Comparison of ENCODE assay signal across 8 cellular contexts in the genomic region with DNA sequence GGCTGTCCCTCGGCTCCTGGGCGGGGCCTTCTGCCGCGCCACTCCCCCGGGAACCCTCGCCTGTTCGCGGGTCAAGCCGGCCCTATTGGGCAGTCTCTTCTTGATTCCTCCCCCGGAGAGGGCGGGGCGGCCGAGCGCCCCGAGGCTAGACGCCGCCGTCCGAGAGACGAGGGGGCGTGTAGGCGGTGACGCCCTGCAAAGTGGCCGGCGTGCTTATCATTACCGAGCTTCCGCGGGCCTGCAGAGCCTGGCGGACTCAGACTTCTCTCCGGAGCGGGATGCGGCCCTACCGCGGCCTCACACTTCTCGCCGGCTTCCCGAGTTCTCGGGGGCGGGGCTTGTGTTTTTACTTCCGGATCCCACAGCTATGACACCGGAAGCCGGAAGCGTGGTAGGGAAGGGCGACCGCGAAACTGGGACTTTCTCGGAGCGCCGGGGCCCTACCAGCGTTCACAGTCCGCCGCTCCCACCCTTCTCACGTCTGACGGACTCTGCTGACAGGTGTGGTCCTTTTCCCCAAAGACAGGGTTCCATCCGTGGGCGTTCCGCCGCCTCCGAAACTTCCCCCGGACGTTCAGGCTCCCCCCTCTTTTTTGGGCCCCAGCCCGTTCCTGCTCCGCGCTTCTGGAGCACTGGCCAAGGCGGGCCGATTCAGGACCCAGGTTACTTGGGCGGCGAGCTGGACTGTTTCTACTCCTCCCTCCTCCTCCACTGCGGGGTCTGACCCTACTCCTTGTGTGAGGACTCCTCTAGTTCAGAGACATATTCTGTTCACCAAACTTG. TPM values are rescaled to one million over a fixed set of nuclear protein-coding genes. Genes with fewer than 3 reads are reported as not detected.
A peak's percentile ranks its signal among the peaks of the same experiment; 100 is the strongest.
DNase-seq lines count a peak whose midpoint lies in the region; ATAC-seq, FAIRE-seq and TF ChIP-seq lines count a peak whose summit lies in the region.

IKBKG (plus strand) TSS at position 376 of the 783 bp plus-strand sequence. CDS start 4,383 bp downstream, outside the sequence.

- H3K9me3 ChIP-seq in left ventricle myocardium inferior (replicated peaks) (no peaks in the 10 kb centered on the region), psoas muscle (no peaks in the 10 kb centered on the region)

- peak; percentile 65 for FAIRE-seq in urothelium cell line (lab: Jason Lieb, UNC)

- H3K9me3 Mint-ChIP-seq in T-helper 1 cell treated with Interleukin-12 subunit alpha and Interleukin-12 subunit beta and Interleukin-4 antibody, amounts not matched to agents 30 μg/mL and 1 μg/mL, for 36 hours = no peaks in the 10 kb centered on the region

- peaks cover 35% of the 10 kb centered on the region for H3K4me1 Mint-ChIP-seq in T-helper 1 cell treated with Interleukin-12 subunit alpha and Interleukin-12 subunit beta and Interleukin-4 antibody, amounts not matched to agents 30 μg/mL and 1 μg/mL, for 36 hours (ENCODE audit: low read depth)

- H3K27me3 ChIP-seq in left ventricle myocardium inferior (ENCODE audit: low read depth) (no peaks in the 10 kb centered on the region), psoas muscle (ENCODE audit: insufficient read depth in 3 of 3, low read length in 2 of 3) (no peaks in the 10 kb centered on the region)

- H3K4me1 ChIP-seq in left ventricle myocardium inferior (peaks cover 30% of the 10 kb centered on the region), psoas muscle (peaks cover 10% of the 10 kb centered on the region)

- peaks cover 17% of the 10 kb centered on the region for H3K36me3 Mint-ChIP-seq in T-helper 1 cell treated with Interleukin-12 subunit alpha and Interleukin-12 subunit beta and Interleukin-4 antibody, amounts not matched to agents 30 μg/mL and 1 μg/mL, for 36 hours (ENCODE audit: low read depth)

- TF ChIP-seq CTCF in left ventricle myocardium inferior (IDR thresholded peaks at IDR 0.05; ENCODE audit: borderline replicate concordance) (no peak), psoas muscle (IDR thresholded peaks at IDR 0.05) (no peak)

- intact Hi-C loops in left ventricle myocardium inferior (cut with micrococcal nuclease) (no loop called here), psoas muscle (cut with DNase I) (no loop called here)

- DNase-seq in NCI-H1694 (lab: John Stamatoyannopoulos, UW) (peak; percentile 74), amniotic stem cell (lab: John Stamatoyannopoulos, UW) (peak; percentile 89), left ventricle myocardium inferior (peak; percentile 88), psoas muscle (peak; percentile 89 to 95), urothelium cell line (ENCODE audit: low spot score) (peak; percentile 93)

- H3K36me3 ChIP-seq in left ventricle myocardium inferior = no peaks in the 10 kb centered on the region
- H3K36me3 ChIP-seq in psoas muscle (ENCODE audit: insufficient read depth in 1 of 2, low read depth in 1 of 2) = peaks cover 0 to 9% of the 10 kb centered on the region in 2 donors

- H3K27ac Mint-ChIP-seq in T-helper 1 cell treated with Interleukin-12 subunit alpha and Interleukin-12 subunit beta and Interleukin-4 antibody, amounts not matched to agents 30 μg/mL and 1 μg/mL, for 36 hours = peak within 1 kb of the TSS; percentile 94

- WGBS in psoas muscle, 3 donors = 0 to 32% (median 0%) methylated on average over 16 to 69 of the region's 69 CpGs

- peak within 1 kb of the TSS; percentile 94 for H3K4me3 Mint-ChIP-seq in T-helper 1 cell treated with Interleukin-12 subunit alpha and Interleukin-12 subunit beta and Interleukin-4 antibody, amounts not matched to agents 30 μg/mL and 1 μg/mL, for 36 hours

- ATAC-seq in HG02884 (IDR thresholded peaks at IDR 0.05; ENCODE audit: unreplicated experiment) (peak; percentile 65), psoas muscle (peak; percentile 93 to 96 (median 94))

- peak within 1 kb of the TSS; percentile 95 for H3K27ac ChIP-seq in left ventricle myocardium inferior (replicated peaks)
- H3K27ac ChIP-seq in psoas muscle = peak within 1 kb of the TSS; percentile 86

- TF ChIP-seq POLR2A in GM15510 (IDR thresholded peaks at IDR 0.05; ENCODE audit: borderline replicate concordance, extremely low read depth, insufficient read length) = peak; percentile 37

- peak within 1 kb of the TSS; percentile 78 for H3K4me3 ChIP-seq in left ventricle myocardium inferior
- H3K4me3 ChIP-seq in psoas muscle = peak within 1 kb of the TSS; percentile 68

- no peaks in the 10 kb centered on the region for H3K27me3 Mint-ChIP-seq in T-helper 1 cell treated with Interleukin-12 subunit alpha and Interleukin-12 subunit beta and Interleukin-4 antibody, amounts not matched to agents 30 μg/mL and 1 μg/mL, for 36 hours (ENCODE audit: low read depth)

RNA-seq across cellular contexts. Expression of gene IKBKG, which starts in this region (rescaled TPM):
- total RNA-seq in left ventricle myocardium inferior (14.8 TPM), psoas muscle (10 to 100 TPM; 11.3 to 27.5 (median 16.9) TPM)
- 10 to 100 TPM; 16.9 to 28.8 (median 22.8) TPM for polyA plus RNA-seq in psoas muscle

Comparison
In these comparisons a context has a peak if more than half of its experiments do, and no peak if none do; other contexts are left out.
1. Peak in every context shown above with its lines: DNase-seq, ATAC-seq, H3K4me3 ChIP-seq and H3K27ac ChIP-seq.